In the genomic region with DNA sequence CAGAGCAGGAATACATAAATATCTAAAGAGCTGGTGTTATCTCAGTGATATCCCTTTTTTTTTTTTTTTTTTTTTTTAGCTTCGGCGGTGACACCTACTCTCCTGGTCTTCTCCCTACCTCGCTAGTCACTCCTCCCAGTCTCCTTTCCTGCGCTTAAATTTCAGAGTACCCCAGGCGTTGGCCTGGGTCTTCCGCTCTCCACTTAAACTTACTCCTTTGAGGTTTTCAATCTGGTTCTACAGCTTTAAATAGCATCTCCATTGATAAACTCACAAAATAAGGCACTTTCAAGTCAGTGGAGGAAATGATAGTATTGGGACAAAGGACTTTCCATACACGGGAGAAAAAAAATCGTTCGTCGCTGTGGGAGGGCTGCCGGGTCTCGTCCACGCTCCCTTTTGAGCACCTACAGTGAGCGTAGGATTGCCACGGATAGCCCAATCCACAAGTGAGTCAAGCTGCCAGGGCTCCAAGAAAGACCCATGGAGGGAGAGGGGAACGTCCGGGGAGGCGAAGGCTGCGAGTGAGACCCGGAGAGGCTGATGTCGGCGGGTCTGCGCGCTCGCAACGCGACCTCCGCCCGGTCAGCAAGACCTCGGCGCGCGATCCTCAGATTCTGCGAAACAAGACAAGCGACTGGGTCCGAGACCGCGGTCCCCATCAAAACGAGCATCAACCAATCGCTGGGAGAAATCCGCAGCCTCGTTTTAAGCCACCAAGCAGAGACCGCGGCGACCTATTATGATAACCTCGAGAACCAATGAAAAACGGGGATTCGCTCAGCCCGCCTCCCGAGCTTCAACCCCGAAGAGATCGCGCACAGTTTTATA, we compare ENCODE assay signal across 8 cellular contexts. TPM values are rescaled to one million over a fixed set of nuclear protein-coding genes. Genes with fewer than 3 reads are reported as not detected.
A peak's percentile ranks its signal among the peaks of the same experiment; 100 is the strongest.
DNase-seq lines count a peak whose midpoint lies in the region; ATAC-seq and TF ChIP-seq lines count a peak whose summit lies in the region.

No MANE protein-coding gene starts in this region.

- H3K27me3 ChIP-seq in lower lobe of right lung (ENCODE audit: low read depth) = no peaks in the 10 kb centered on the region

- peaks cover 31% of the 10 kb centered on the region for H3K36me3 ChIP-seq in lower lobe of right lung

- peaks cover 27 to 32% of the 10 kb centered on the region in 2 donors for H3K36me3 Mint-ChIP-seq in CD14-positive monocyte
- H3K36me3 Mint-ChIP-seq in activated CD8-positive, alpha-beta T cell treated with anti-CD3 and anti-CD28 coated beads for 36 hours (ENCODE audit: low read depth) = peaks cover 34% of the 10 kb centered on the region

- H3K4me1 ChIP-seq in lower lobe of right lung = peaks cover 27% of the 10 kb centered on the region

- DNase-seq in CD14-positive monocyte (ENCODE audit: low spot score) (peak; percentile 87), NCI-H82 treated with DMSO at 0.1 percent for 48 hours (lab: John Stamatoyannopoulos, UW; ENCODE audit: unreplicated experiment) (peak; percentile 92), lower lobe of right lung (peak; percentile 92)
- peak; percentile 94 for DNase-seq in activated CD8-positive, alpha-beta T cell treated with anti-CD3 and anti-CD28 coated beads for 36 hours
- DNase-seq in effector CD8-positive, alpha-beta T cell (lab: John Stamatoyannopoulos, UW) = peak; percentile 80
- DNase-seq in stimulated activated CD4-positive, alpha-beta T cell treated with anti-CD3 and anti-CD28 coated beads, Interleukin-4, amount 100 ng/mL, for 48 hours (ENCODE audit: low read depth in 2 of 2) = peak; percentile 70 to 82

- POLR2A ChIA-PET in activated CD8-positive, alpha-beta T cell treated with anti-CD3 and anti-CD28 coated beads for 36 hours (lab: Charles Lee) = interaction anchor here (0.7 to 2.9 kb wide), 20 partner anchors 8 to 1504 kb away, joined by 3 to 25 read pairs (median 6); partner anchors contain the start of gene IFT52

- intact Hi-C loops in CD14-positive monocyte (cut with micrococcal nuclease) (loop anchor here (5.0 to 10.0 kb wide), 4 partner anchors 135 to 755 kb away; partner anchors contain the start of genes IFT52 (in 2 of the 2), OSER1 (in 2 of the 2) and MYBL2 (in 1 of the 2)), lower lobe of right lung (cut with DNase I) (no loop called here)
- intact Hi-C loops in activated CD8-positive, alpha-beta T cell treated with anti-CD3 and anti-CD28 coated beads for 36 hours (cut with micrococcal nuclease) = loop anchor here (10.0 kb wide), 1 partner anchor 628 kb away; no protein-coding TSS in a partner anchor

- peak overlapping the region; percentile 99 for H3K27ac ChIP-seq in lower lobe of right lung

- H3K4me1 Mint-ChIP-seq in CD14-positive monocyte = peaks cover 23% of the 10 kb centered on the region
- H3K4me1 Mint-ChIP-seq in activated CD8-positive, alpha-beta T cell treated with anti-CD3 and anti-CD28 coated beads for 36 hours (ENCODE audit: low read depth) = peaks cover 28% of the 10 kb centered on the region

- H3K9me3 Mint-ChIP-seq in CD14-positive monocyte = no peaks in the 10 kb centered on the region
- H3K9me3 Mint-ChIP-seq in activated CD8-positive, alpha-beta T cell treated with anti-CD3 and anti-CD28 coated beads for 36 hours = no peaks in the 10 kb centered on the region

- CTCF ChIA-PET in activated CD8-positive, alpha-beta T cell treated with anti-CD3 and anti-CD28 coated beads for 36 hours (lab: Charles Lee) = interaction anchor here (0.7 to 1.9 kb wide), 6 partner anchors 8 to 760 kb away, joined by 3 to 13 read pairs (median 4); no protein-coding TSS in a partner anchor

- H3K9me3 ChIP-seq in lower lobe of right lung = no peaks in the 10 kb centered on the region

- TF ChIP-seq CTCF in CD14-positive monocyte (IDR thresholded peaks at IDR 0.05) = no peak
- no peak for TF ChIP-seq CTCF in activated CD8-positive, alpha-beta T cell treated with anti-CD3 and anti-CD28 coated beads for 36 hours (IDR thresholded peaks at IDR 0.05)
- no peak for TF ChIP-seq CTCF in lower lobe of right lung (IDR thresholded peaks at IDR 0.05)

- peak overlapping the region; percentile 83 for H3K4me3 ChIP-seq in lower lobe of right lung

- H3K27me3 Mint-ChIP-seq in CD14-positive monocyte (ENCODE audit: low read depth in 3 of 3) = peaks cover 9 to 15% (median 9%) of the 10 kb centered on the region in 3 donors
- peaks cover 4% of the 10 kb centered on the region for H3K27me3 Mint-ChIP-seq in activated CD8-positive, alpha-beta T cell treated with anti-CD3 and anti-CD28 coated beads for 36 hours

- peak overlapping the region; percentile 98 to 99 (median 99) for H3K27ac Mint-ChIP-seq in CD14-positive monocyte
- peak overlapping the region; percentile 99 for H3K27ac Mint-ChIP-seq in activated CD8-positive, alpha-beta T cell treated with anti-CD3 and anti-CD28 coated beads for 36 hours

- ATAC-seq in GM19455 (IDR thresholded peaks at IDR 0.05; ENCODE audit: unreplicated experiment) = peak; percentile 85
- ATAC-seq in HG03575 (IDR thresholded peaks at IDR 0.05; ENCODE audit: extremely low read depth, insufficient number of reproducible peaks, low FRiP score, unreplicated experiment) = peak; percentile 73
- peak; percentile 81 for ATAC-seq in activated CD8-positive, alpha-beta T cell treated with anti-CD3 and anti-CD28 coated beads for 36 hours
- peak; percentile 90 to 93 for ATAC-seq in lower lobe of right lung

- H3K4me3 Mint-ChIP-seq in CD14-positive monocyte = peak overlapping the region; percentile 93 to 96
- H3K4me3 Mint-ChIP-seq in activated CD8-positive, alpha-beta T cell treated with anti-CD3 and anti-CD28 coated beads for 36 hours = peak overlapping the region; percentile 93

RNA-seq across cellular contexts. Expression of gene SRSF6, which starts 0.7 kb away (rescaled TPM):
- 10 to 100 TPM; 37.3 to 45.5 TPM for polyA plus RNA-seq in CD14-positive monocyte
- 100 to 1,000 TPM; 112 to 114 TPM for total RNA-seq in activated CD8-positive, alpha-beta T cell treated with anti-CD3 and anti-CD28 coated beads for 36 hours
- total RNA-seq in lower lobe of right lung = 145 TPM

RNA-seq across cellular contexts. Expression of gene L3MBTL1, which starts 50.5 kb away (rescaled TPM):
- under 1 TPM; 0.31 to 0.36 TPM for polyA plus RNA-seq in CD14-positive monocyte
- total RNA-seq in activated CD8-positive, alpha-beta T cell treated with anti-CD3 and anti-CD28 coated beads for 36 hours = 1 to 10 TPM; 7.0 to 7.3 TPM
- total RNA-seq in lower lobe of right lung = 10.5 TPM

Comparison
In these comparisons a context has a peak if more than half of its experiments do, and no peak if none do; other contexts are left out.
1. Peak in every context shown above with its lines: DNase-seq, ATAC-seq, H3K4me3 ChIP-seq and H3K27ac ChIP-seq.